In genomic region chr13:99829593-99830239, GRCh38 we compare ENCODE assay signal across 1 cellular context.
A peak's percentile ranks its signal among the peaks of the same experiment; 100 is the strongest.
TF ChIP-seq lines count a peak whose summit lies in the region.

No MANE protein-coding gene starts in this region.

TF ChIP-seq in HepG2, 621 proteins besides CTCF, POLR2A, EP300 and RAD21 (continued from another document):
- TF ChIP-seq, protein P1, sequence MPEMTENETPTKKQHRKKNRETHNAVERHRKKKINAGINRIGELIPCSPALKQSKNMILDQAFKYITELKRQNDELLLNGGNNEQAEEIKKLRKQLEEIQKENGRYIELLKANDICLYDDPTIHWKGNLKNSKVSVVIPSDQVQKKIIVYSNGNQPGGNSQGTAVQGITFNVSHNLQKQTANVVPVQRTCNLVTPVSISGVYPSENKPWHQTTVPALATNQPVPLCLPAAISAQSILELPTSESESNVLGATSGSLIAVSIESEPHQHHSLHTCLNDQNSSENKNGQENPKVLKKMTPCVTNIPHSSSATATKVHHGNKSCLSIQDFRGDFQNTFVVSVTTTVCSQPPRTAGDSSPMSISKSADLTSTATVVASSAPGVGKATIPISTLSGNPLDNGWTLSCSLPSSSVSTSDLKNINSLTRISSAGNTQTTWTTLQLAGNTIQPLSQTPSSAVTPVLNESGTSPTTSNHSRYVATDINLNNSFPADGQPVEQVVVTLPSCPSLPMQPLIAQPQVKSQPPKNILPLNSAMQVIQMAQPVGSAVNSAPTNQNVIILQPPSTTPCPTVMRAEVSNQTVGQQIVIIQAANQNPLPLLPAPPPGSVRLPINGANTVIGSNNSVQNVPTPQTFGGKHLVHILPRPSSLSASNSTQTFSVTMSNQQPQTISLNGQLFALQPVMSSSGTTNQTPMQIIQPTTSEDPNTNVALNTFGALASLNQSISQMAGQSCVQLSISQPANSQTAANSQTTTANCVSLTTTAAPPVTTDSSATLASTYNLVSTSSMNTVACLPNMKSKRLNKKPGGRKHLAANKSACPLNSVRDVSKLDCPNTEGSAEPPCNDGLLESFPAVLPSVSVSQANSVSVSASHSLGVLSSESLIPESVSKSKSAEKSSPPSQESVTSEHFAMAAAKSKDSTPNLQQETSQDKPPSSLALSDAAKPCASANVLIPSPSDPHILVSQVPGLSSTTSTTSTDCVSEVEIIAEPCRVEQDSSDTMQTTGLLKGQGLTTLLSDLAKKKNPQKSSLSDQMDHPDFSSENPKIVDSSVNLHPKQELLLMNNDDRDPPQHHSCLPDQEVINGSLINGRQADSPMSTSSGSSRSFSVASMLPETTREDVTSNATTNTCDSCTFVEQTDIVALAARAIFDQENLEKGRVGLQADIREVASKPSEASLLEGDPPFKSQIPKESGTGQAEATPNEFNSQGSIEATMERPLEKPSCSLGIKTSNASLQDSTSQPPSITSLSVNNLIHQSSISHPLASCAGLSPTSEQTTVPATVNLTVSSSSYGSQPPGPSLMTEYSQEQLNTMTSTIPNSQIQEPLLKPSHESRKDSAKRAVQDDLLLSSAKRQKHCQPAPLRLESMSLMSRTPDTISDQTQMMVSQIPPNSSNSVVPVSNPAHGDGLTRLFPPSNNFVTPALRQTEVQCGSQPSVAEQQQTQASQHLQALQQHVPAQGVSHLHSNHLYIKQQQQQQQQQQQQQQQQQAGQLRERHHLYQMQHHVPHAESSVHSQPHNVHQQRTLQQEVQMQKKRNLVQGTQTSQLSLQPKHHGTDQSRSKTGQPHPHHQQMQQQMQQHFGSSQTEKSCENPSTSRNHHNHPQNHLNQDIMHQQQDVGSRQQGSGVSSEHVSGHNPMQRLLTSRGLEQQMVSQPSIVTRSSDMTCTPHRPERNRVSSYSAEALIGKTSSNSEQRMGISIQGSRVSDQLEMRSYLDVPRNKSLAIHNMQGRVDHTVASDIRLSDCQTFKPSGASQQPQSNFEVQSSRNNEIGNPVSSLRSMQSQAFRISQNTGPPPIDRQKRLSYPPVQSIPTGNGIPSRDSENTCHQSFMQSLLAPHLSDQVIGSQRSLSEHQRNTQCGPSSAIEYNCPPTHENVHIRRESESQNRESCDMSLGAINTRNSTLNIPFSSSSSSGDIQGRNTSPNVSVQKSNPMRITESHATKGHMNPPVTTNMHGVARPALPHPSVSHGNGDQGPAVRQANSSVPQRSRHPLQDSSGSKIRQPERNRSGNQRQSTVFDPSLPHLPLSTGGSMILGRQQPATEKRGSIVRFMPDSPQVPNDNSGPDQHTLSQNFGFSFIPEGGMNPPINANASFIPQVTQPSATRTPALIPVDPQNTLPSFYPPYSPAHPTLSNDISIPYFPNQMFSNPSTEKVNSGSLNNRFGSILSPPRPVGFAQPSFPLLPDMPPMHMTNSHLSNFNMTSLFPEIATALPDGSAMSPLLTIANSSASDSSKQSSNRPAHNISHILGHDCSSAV (CRISPR knock-in tag; IDR thresholded peaks at IDR 0.05; ENCODE audit: borderline replicate concordance) = no peak
- TF ChIP-seq TEF (CRISPR knock-in tag; IDR thresholded peaks at IDR 0.05) (no peak), CCDC6 (CRISPR knock-in tag; IDR thresholded peaks at IDR 0.05) (no peak), MAF1 (CRISPR knock-in tag; IDR thresholded peaks at IDR 0.05; ENCODE audit: borderline replicate concordance) (no peak), RFX1 (IDR thresholded peaks at IDR 0.05) (no peak), PRDM4 (CRISPR knock-in tag; IDR thresholded peaks at IDR 0.05; ENCODE audit: borderline replicate concordance) (no peak), ZNF317 (CRISPR knock-in tag; IDR thresholded peaks at IDR 0.05) (0 out of 2 replicates have a peak, but pooled peaks have one; percentile 23), ZNF10 (CRISPR knock-in tag; IDR thresholded peaks at IDR 0.05; ENCODE audit: borderline replicate concordance, low read depth) (no peak), NR2F1 (CRISPR knock-in tag; IDR thresholded peaks at IDR 0.05) (no peak), ZNF430 (CRISPR knock-in tag; IDR thresholded peaks at IDR 0.05) (no peak), ZNF777 (CRISPR knock-in tag; IDR thresholded peaks at IDR 0.05) (no peak), MIER3 (CRISPR knock-in tag; IDR thresholded peaks at IDR 0.05; ENCODE audit: borderline replicate concordance) (0 out of 2 replicates have a peak, but pooled peaks have one; percentile 20), TFAP4 (IDR thresholded peaks at IDR 0.05; ENCODE audit: borderline replicate concordance, low read depth) (peak; percentile 84; the same call in 1 of the 2 replicates), SIX4 (CRISPR knock-in tag; IDR thresholded peaks at IDR 0.05) (no peak), ZNF44 (CRISPR knock-in tag; IDR thresholded peaks at IDR 0.05) (no peak), CENPT (CRISPR knock-in tag; IDR thresholded peaks at IDR 0.05; ENCODE audit: low read depth) (no peak), ZNF747 (CRISPR knock-in tag; IDR thresholded peaks at IDR 0.05; ENCODE audit: borderline replicate concordance) (no peak), ZNF709 (CRISPR knock-in tag; IDR thresholded peaks at IDR 0.05) (no peak), MEIS2 (CRISPR knock-in tag; IDR thresholded peaks at IDR 0.05) (0 out of 2 replicates have a peak, but pooled peaks have one; percentile 34), CC2D1A (CRISPR knock-in tag; IDR thresholded peaks at IDR 0.05) (no peak), TMF1 (CRISPR knock-in tag; IDR thresholded peaks at IDR 0.05; ENCODE audit: low read depth) (no peak)
- TF ChIP-seq, protein P2, sequence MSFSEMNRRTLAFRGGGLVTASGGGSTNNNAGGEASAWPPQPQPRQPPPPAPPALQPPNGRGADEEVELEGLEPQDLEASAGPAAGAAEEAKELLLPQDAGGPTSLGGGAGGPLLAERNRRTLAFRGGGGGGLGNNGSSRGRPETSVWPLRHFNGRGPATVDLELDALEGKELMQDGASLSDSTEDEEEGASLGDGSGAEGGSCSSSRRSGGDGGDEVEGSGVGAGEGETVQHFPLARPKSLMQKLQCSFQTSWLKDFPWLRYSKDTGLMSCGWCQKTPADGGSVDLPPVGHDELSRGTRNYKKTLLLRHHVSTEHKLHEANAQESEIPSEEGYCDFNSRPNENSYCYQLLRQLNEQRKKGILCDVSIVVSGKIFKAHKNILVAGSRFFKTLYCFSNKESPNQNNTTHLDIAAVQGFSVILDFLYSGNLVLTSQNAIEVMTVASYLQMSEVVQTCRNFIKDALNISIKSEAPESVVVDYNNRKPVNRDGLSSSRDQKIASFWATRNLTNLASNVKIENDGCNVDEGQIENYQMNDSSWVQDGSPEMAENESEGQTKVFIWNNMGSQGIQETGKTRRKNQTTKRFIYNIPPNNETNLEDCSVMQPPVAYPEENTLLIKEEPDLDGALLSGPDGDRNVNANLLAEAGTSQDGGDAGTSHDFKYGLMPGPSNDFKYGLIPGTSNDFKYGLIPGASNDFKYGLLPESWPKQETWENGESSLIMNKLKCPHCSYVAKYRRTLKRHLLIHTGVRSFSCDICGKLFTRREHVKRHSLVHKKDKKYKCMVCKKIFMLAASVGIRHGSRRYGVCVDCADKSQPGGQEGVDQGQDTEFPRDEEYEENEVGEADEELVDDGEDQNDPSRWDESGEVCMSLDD (CRISPR knock-in tag; IDR thresholded peaks at IDR 0.05; ENCODE audit: borderline replicate concordance) = no peak
- TF ChIP-seq, protein P3, sequence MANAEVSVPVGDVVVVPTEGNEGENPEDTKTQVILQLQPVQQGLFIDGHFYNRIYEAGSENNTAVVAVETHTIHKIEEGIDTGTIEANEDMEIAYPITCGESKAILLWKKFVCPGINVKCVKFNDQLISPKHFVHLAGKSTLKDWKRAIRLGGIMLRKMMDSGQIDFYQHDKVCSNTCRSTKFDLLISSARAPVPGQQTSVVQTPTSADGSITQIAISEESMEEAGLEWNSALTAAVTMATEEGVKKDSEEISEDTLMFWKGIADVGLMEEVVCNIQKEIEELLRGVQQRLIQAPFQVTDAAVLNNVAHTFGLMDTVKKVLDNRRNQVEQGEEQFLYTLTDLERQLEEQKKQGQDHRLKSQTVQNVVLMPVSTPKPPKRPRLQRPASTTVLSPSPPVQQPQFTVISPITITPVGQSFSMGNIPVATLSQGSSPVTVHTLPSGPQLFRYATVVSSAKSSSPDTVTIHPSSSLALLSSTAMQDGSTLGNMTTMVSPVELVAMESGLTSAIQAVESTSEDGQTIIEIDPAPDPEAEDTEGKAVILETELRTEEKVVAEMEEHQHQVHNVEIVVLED (CRISPR knock-in tag; IDR thresholded peaks at IDR 0.05; ENCODE audit: borderline replicate concordance) = no peak
- TF ChIP-seq, protein P4, sequence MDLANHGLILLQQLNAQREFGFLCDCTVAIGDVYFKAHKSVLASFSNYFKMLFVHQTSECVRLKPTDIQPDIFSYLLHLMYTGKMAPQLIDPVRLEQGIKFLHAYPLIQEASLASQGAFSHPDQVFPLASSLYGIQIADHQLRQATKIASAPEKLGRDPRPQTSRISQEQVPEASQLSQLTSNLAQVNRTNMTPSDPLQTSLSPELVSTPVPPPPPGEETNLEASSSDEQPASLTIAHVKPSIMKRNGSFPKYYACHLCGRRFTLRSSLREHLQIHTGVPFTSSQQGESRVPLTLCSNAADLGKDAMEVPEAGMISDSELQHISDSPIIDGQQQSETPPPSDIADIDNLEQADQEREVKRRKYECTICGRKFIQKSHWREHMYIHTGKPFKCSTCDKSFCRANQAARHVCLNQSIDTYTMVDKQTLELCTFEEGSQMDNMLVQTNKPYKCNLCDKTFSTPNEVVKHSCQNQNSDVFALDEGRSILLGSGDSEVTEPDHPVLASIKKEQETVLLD (CRISPR knock-in tag; IDR thresholded peaks at IDR 0.05; ENCODE audit: low read depth) = no peak
- TF ChIP-seq, protein P5, sequence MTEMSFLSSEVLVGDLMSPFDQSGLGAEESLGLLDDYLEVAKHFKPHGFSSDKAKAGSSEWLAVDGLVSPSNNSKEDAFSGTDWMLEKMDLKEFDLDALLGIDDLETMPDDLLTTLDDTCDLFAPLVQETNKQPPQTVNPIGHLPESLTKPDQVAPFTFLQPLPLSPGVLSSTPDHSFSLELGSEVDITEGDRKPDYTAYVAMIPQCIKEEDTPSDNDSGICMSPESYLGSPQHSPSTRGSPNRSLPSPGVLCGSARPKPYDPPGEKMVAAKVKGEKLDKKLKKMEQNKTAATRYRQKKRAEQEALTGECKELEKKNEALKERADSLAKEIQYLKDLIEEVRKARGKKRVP (CRISPR knock-in tag; IDR thresholded peaks at IDR 0.05) = no peak
